In genomic region chr1:228691926-228692325, GRCh38 we compare ENCODE assay signal across 8 cellular contexts. TPM values are rescaled to one million over a fixed set of nuclear protein-coding genes. Genes with fewer than 3 reads are reported as not detected.
DNase-seq lines count a peak whose midpoint lies in the region; ATAC-seq and TF ChIP-seq lines count a peak whose summit lies in the region.

No MANE protein-coding gene starts in this region.

- intact Hi-C loops in activated naive CD4-positive, alpha-beta T cell treated with anti-CD3 and anti-CD28 coated beads for 36 hours (cut with micrococcal nuclease) = loop anchor here (1.0 to 10.0 kb wide), 4 partner anchors 187 to 563 kb away; no protein-coding TSS in a partner anchor

- no peaks in the 10 kb centered on the region for H3K9me3 Mint-ChIP-seq in activated naive CD4-positive, alpha-beta T cell treated with anti-CD3 and anti-CD28 coated beads for 36 hours
- no peaks in the 10 kb centered on the region for H3K9me3 Mint-ChIP-seq in glutamatergic neuron (ENCODE audit: unreplicated experiment)

- no peaks in the 10 kb centered on the region for H3K36me3 Mint-ChIP-seq in activated naive CD4-positive, alpha-beta T cell treated with anti-CD3 and anti-CD28 coated beads for 36 hours (ENCODE audit: low read depth)
- H3K36me3 Mint-ChIP-seq in glutamatergic neuron (ENCODE audit: unreplicated experiment) = peaks cover 3% of the 10 kb centered on the region

- no peak overlapping the region for H3K4me3 Mint-ChIP-seq in activated naive CD4-positive, alpha-beta T cell treated with anti-CD3 and anti-CD28 coated beads for 36 hours
- H3K4me3 Mint-ChIP-seq in glutamatergic neuron (ENCODE audit: unreplicated experiment) = no peak overlapping the region

- H3K4me1 Mint-ChIP-seq in activated naive CD4-positive, alpha-beta T cell treated with anti-CD3 and anti-CD28 coated beads for 36 hours (ENCODE audit: low read depth) = peaks cover 10% of the 10 kb centered on the region
- peaks cover 2% of the 10 kb centered on the region for H3K4me1 Mint-ChIP-seq in glutamatergic neuron (ENCODE audit: low read depth, unreplicated experiment)

- H3K27ac Mint-ChIP-seq in activated naive CD4-positive, alpha-beta T cell treated with anti-CD3 and anti-CD28 coated beads for 36 hours = no peak overlapping the region
- no peak overlapping the region for H3K27ac Mint-ChIP-seq in glutamatergic neuron (ENCODE audit: unreplicated experiment)

- CTCF ChIA-PET in activated naive CD4-positive, alpha-beta T cell treated with anti-CD3 and anti-CD28 coated beads for 36 hours (lab: Charles Lee) = interaction anchor here (0.8 to 1.7 kb wide), 5 partner anchors 28 to 563 kb away, joined by 3 to 11 read pairs (median 6); no protein-coding TSS in a partner anchor

- ATAC-seq in GM18870 (IDR thresholded peaks at IDR 0.05; ENCODE audit: unreplicated experiment) (no peak), GM18520 (IDR thresholded peaks at IDR 0.05; ENCODE audit: unreplicated experiment) (no peak)

- peak; percentile 17 for TF ChIP-seq CTCF in glutamatergic neuron (IDR thresholded peaks at IDR 0.05; ENCODE audit: partially characterized antibody, unreplicated experiment)

- DNase-seq in activated naive CD4-positive, alpha-beta T cell treated with anti-CD3 and anti-CD28 coated beads for 36 hours = peak; percentile 46
- no peak for DNase-seq in activated naive CD4-positive, alpha-beta T cell treated with Interleukin-2 at 50 U/mL for 16 hours
- DNase-seq in NCI-H1436 (lab: John Stamatoyannopoulos, UW) = peak; percentile 40
- peak; percentile 54 for DNase-seq in SKM-1 treated with dmso at 0.1 percent for 144 hours (lab: John Stamatoyannopoulos, UW; ENCODE audit: unreplicated experiment)
- DNase-seq in glutamatergic neuron = no peak
- peak; percentile 17 for DNase-seq in smooth muscle cell of the brain vasculature (ENCODE audit: low read depth, low spot score)

- peaks cover 9% of the 10 kb centered on the region for H3K27me3 Mint-ChIP-seq in activated naive CD4-positive, alpha-beta T cell treated with anti-CD3 and anti-CD28 coated beads for 36 hours (ENCODE audit: low read depth)
- no peaks in the 10 kb centered on the region for H3K27me3 Mint-ChIP-seq in glutamatergic neuron (ENCODE audit: unreplicated experiment)

RNA-seq across cellular contexts. Expression of gene RHOU, which starts 43.4 kb away (rescaled TPM):
- total RNA-seq in activated naive CD4-positive, alpha-beta T cell treated with anti-CD3 and anti-CD28 coated beads for 36 hours = under 1 TPM; 0.17 to 0.35 TPM
- 79.7 TPM for total RNA-seq in glutamatergic neuron (ENCODE audit: unreplicated experiment)

Comparison
In these comparisons a context has a peak if more than half of its experiments do, and no peak if none do; other contexts are left out.
1. DNase-seq: peak in activated naive CD4-positive, alpha-beta T cell treated with anti-CD3 and anti-CD28 coated beads for 36 hours (single experiment), NCI-H1436 (single experiment), SKM-1 treated with dmso at 0.1 percent for 144 hours (single experiment) and smooth muscle cell of the brain vasculature (single experiment); none in activated naive CD4-positive, alpha-beta T cell treated with Interleukin-2 at 50 U/mL for 16 hours (single experiment) and glutamatergic neuron (single experiment).
2. RNA of gene RHOU, which starts 43.4 kb away (total RNA-seq): 79.7 TPM in glutamatergic neuron (single experiment); 0.17 to 0.35 TPM in activated naive CD4-positive, alpha-beta T cell treated with anti-CD3 and anti-CD28 coated beads for 36 hours; every median in the first group is over 10 times any median in the second.